Comparison of ENCODE assay signal across 9 cellular contexts in the genomic region with DNA sequence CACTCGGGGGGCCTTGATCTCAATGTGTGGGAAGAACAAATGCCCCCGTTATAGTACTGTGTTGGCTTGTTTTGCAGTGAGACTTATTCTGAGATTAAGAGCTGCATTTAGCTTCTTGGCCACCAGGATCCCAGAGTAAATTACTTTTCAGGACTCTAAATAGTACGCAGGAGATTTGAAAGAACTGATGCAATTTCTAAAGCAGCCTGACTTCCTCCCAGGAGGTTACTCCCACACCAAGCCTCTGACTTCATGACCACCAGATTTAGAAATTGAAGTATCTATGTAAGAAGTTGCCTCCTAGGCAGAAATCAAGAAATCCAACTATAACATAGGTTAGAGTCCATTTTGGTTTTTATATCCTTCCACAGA.
DNase-seq lines count a peak whose midpoint lies in the region; ATAC-seq and TF ChIP-seq lines count a peak whose summit lies in the region.
"Had no signal": no experiment of that assay in that cellular context is flagged by ENCODE, and none has a peak within 500 bp of the region (broad histone marks: within the 10 kb centered on the region; RNA-seq: fewer than 3 reads in every experiment).

No MANE protein-coding gene starts in this region.

- ATAC-seq in GM23338 (peak; percentile 39; the same call in 1 of the 3 replicates), HG03175 (IDR thresholded peaks at IDR 0.05; ENCODE audit: unreplicated experiment) (no peak), HG03378 (IDR thresholded peaks at IDR 0.05; ENCODE audit: unreplicated experiment) (no peak)
- ATAC-seq: activated T-helper 17 cell treated with anti-CD3 and anti-CD28 coated beads, Interleukin-2, amount 50 U/mL, for 72 hours had no signal

- H3K27me3 ChIP-seq in GM23338 (ENCODE audit: insufficient read depth) (no peaks in the 10 kb centered on the region), left ventricle myocardium inferior (ENCODE audit: low read depth) (no peaks in the 10 kb centered on the region), tibial nerve (no peaks in the 10 kb centered on the region)

- no peaks in the 10 kb centered on the region; the same call in 1 of the 2 replicates for H4K20me1 ChIP-seq in GM23338 (replicated peaks; ENCODE audit: insufficient read depth)

- H3K9me3 ChIP-seq in left ventricle myocardium inferior (replicated peaks) (no peaks in the 10 kb centered on the region), tibial nerve (no peaks in the 10 kb centered on the region)

- peaks cover 15% of the 10 kb centered on the region for H3K36me3 Mint-ChIP-seq in GM23338 (ENCODE audit: low read depth)

- H3K4me3 ChIP-seq in GM23338 (no peak overlapping the region), left ventricle myocardium inferior (no peak overlapping the region), tibial nerve (no peak overlapping the region)

- no peaks in the 10 kb centered on the region; the same call in 1 of the 2 replicates for H3K9me2 ChIP-seq in GM23338 (ENCODE audit: insufficient read depth)

- peaks cover 19% of the 10 kb centered on the region; the same call in 2 of the 3 replicates for H3K4me1 Mint-ChIP-seq in GM23338
- H3K4me1 Mint-ChIP-seq: activated T-helper 17 cell treated with anti-CD3 and anti-CD28 coated beads, Interleukin-2, amount 50 U/mL, for 72 hours had no signal

- H3K27me3 Mint-ChIP-seq in GM23338 (ENCODE audit: insufficient read depth, low read depth, poor library complexity): no peaks in the 10 kb centered on the region
- H3K27me3 Mint-ChIP-seq: activated T-helper 17 cell treated with anti-CD3 and anti-CD28 coated beads, Interleukin-2, amount 50 U/mL, for 72 hours had no signal

- 50 to 52% methylated on average over 3 of the region's 3 CpGs for WGBS in tibial nerve, 2 donors

- no peak for TF ChIP-seq POLR2A in tibial nerve (IDR thresholded peaks at IDR 0.05)

- H3K4me1 ChIP-seq in GM23338 (ENCODE audit: insufficient read depth) (no peaks in the 10 kb centered on the region; the same call in 1 of the 2 replicates), left ventricle myocardium inferior (peaks cover 31% of the 10 kb centered on the region), tibial nerve (peaks cover 0 to 22% (median 0%) of the 10 kb centered on the region in 4 donors)

- TF ChIP-seq CTCF in GM23338 (conservative IDR thresholded peaks at IDR 0.05; ENCODE audit: low read depth in 2 of 2): peak in 1 of 2 experiments; percentile 35; a peak in 2 of 4 replicates
- TF ChIP-seq CTCF in left ventricle myocardium inferior (IDR thresholded peaks at IDR 0.05; ENCODE audit: borderline replicate concordance): peak; percentile 47
- peak in 3 of 5 experiments; percentile 10 to 30 (median 21) for TF ChIP-seq CTCF in tibial nerve (IDR thresholded peaks at IDR 0.05)

- H3F3A ChIP-seq in GM23338 (replicated peaks; ENCODE audit: low read depth): no peaks in the 10 kb centered on the region

- no peaks in the 10 kb centered on the region for H3K9me3 Mint-ChIP-seq in GM23338
- H3K9me3 Mint-ChIP-seq: activated T-helper 17 cell treated with anti-CD3 and anti-CD28 coated beads, Interleukin-2, amount 50 U/mL, for 72 hours had no signal

- DNase-seq in GM23338 (ENCODE audit: low spot score) (peak; percentile 44), SKM-1 (lab: John Stamatoyannopoulos, UW; ENCODE audit: unreplicated experiment) (peak; percentile 79), left ventricle myocardium inferior (no peak), tibial nerve (ENCODE audit: low spot score in 2 of 2) (no peak), amniotic stem cell (lab: John Stamatoyannopoulos, UW) (no peak)
- DNase-seq: NCI-H1436 had no signal

- no peak overlapping the region for H2AFZ ChIP-seq in GM23338

- no peak overlapping the region for H3K4me2 ChIP-seq in GM23338

- no peak overlapping the region for H3K4me3 Mint-ChIP-seq in GM23338
- H3K4me3 Mint-ChIP-seq: activated T-helper 17 cell treated with anti-CD3 and anti-CD28 coated beads, Interleukin-2, amount 50 U/mL, for 72 hours had no signal

- H3K27ac ChIP-seq in GM23338 (ENCODE audit: low read depth) (no peak overlapping the region), left ventricle myocardium inferior (replicated peaks) (peak overlapping the region; percentile 31), tibial nerve (peak overlapping the region in 2 of 4 donors; percentile 37 to 72)

- peak overlapping the region; percentile 80 for H3K27ac Mint-ChIP-seq in GM23338
- H3K27ac Mint-ChIP-seq: activated T-helper 17 cell treated with anti-CD3 and anti-CD28 coated beads, Interleukin-2, amount 50 U/mL, for 72 hours had no signal

- TF ChIP-seq EP300 in tibial nerve (IDR thresholded peaks at IDR 0.05): no peak

- H3K79me2 ChIP-seq in GM23338 (replicated peaks; ENCODE audit: insufficient read depth): 0 out of 2 replicates have a peak, but pooled peaks cover 4% of the 10 kb centered on the region

- intact Hi-C loops in left ventricle myocardium inferior (cut with micrococcal nuclease): no loop called here

- H3K36me3 ChIP-seq in GM23338 (ENCODE audit: insufficient read depth): peaks cover 6% of the 10 kb centered on the region; the same call in 1 of the 2 replicates
- peaks cover 12% of the 10 kb centered on the region for H3K36me3 ChIP-seq in left ventricle myocardium inferior
- H3K36me3 ChIP-seq in tibial nerve: peaks cover 0 to 22% (median 0%) of the 10 kb centered on the region in 3 donors

TF ChIP-seq in GM23338, 12 proteins besides CTCF, POLR2A, EP300 and RAD21 (continues in another document):
- TF ChIP-seq ETS1 (IDR thresholded peaks at IDR 0.05) (no peak), ZNF331 (CRISPR knock-in tag; IDR thresholded peaks at IDR 0.05; ENCODE audit: low read depth) (no peak)
- TF ChIP-seq, protein P1, sequence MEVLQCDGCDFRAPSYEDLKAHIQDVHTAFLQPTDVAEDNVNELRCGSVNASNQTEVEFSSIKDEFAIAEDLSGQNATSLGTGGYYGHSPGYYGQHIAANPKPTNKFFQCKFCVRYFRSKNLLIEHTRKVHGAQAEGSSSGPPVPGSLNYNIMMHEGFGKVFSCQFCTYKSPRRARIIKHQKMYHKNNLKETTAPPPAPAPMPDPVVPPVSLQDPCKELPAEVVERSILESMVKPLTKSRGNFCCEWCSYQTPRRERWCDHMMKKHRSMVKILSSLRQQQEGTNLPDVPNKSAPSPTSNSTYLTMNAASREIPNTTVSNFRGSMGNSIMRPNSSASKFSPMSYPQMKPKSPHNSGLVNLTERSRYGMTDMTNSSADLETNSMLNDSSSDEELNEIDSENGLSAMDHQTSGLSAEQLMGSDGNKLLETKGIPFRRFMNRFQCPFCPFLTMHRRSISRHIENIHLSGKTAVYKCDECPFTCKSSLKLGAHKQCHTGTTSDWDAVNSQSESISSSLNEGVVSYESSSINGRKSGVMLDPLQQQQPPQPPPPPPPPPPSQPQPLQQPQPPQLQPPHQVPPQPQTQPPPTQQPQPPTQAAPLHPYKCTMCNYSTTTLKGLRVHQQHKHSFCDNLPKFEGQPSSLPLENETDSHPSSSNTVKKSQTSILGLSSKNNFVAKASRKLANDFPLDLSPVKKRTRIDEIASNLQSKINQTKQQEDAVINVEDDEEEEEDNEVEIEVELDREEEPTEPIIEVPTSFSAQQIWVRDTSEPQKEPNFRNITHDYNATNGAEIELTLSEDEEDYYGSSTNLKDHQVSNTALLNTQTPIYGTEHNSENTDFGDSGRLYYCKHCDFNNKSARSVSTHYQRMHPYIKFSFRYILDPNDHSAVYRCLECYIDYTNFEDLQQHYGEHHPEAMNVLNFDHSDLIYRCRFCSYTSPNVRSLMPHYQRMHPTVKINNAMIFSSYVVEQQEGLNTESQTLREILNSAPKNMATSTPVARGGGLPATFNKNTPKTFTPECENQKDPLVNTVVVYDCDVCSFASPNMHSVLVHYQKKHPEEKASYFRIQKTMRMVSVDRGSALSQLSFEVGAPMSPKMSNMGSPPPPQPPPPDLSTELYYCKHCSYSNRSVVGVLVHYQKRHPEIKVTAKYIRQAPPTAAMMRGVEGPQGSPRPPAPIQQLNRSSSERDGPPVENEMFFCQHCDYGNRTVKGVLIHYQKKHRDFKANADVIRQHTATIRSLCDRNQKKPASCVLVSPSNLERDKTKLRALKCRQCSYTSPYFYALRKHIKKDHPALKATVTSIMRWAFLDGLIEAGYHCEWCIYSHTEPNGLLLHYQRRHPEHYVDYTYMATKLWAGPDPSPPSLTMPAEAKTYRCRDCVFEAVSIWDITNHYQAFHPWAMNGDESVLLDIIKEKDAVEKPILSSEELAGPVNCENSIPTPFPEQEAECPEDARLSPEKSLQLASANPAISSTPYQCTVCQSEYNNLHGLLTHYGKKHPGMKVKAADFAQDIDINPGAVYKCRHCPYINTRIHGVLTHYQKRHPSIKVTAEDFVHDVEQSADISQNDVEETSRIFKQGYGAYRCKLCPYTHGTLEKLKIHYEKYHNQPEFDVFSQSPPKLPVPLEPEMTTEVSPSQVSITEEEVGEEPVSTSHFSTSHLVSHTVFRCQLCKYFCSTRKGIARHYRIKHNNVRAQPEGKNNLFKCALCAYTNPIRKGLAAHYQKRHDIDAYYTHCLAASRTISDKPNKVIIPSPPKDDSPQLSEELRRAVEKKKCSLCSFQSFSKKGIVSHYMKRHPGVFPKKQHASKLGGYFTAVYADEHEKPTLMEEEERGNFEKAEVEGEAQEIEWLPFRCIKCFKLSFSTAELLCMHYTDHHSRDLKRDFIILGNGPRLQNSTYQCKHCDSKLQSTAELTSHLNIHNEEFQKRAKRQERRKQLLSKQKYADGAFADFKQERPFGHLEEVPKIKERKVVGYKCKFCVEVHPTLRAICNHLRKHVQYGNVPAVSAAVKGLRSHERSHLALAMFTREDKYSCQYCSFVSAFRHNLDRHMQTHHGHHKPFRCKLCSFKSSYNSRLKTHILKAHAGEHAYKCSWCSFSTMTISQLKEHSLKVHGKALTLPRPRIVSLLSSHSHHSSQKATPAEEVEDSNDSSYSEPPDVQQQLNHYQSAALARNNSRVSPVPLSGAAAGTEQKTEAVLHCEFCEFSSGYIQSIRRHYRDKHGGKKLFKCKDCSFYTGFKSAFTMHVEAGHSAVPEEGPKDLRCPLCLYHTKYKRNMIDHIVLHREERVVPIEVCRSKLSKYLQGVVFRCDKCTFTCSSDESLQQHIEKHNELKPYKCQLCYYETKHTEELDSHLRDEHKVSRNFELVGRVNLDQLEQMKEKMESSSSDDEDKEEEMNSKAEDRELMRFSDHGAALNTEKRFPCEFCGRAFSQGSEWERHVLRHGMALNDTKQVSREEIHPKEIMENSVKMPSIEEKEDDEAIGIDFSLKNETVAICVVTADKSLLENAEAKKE (CRISPR knock-in tag; IDR thresholded peaks at IDR 0.05): no peak

Comparison
In these comparisons a context has a peak if more than half of its experiments do, and no peak if none do; other contexts are left out.
1. DNase-seq: peak in GM23338 (single experiment) and SKM-1 (single experiment); none in left ventricle myocardium inferior (single experiment), tibial nerve (0 of 2) and amniotic stem cell (single experiment).